ENCODE assay signal across 15 cellular contexts in the genomic region with DNA sequence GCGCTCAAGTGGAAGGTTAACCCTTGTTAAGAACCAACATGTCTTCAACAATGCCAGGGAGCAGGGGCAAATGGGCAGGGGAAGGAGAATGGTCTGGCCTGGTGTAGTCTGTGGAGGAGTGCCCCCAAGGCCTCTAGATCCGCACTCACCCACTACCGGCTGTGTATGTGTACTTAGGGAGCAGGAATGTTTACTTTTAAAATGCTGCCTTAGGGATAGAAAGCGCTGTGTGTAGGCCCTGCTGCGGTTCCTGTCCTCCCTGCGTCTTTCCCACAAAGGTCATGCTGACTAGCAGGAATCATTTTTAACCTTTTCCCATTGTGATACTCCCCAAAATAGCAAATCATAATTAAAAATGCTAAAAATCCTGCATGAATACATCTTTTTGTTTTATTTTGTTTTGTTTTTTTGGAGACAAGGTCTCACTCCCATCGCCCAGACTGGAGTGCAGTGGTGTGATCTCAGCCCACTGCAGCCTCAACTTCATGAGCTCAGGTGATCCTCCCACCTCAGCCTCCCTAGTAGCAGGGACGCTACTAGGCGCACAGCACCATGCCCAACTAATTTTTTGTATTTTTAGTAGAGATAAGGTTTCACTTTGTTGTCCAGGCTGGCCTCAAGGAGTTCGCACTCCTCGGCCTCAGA. TPM values are rescaled to one million over a fixed set of nuclear protein-coding genes. Genes with fewer than 3 reads are reported as not detected.
DNase-seq lines count a peak whose midpoint lies in the region; ATAC-seq, FAIRE-seq and TF ChIP-seq lines count a peak whose summit lies in the region.
"Had no signal": no experiment of that assay in that cellular context is flagged by ENCODE, and none has a peak within 500 bp of the region (broad histone marks: within the 10 kb centered on the region; RNA-seq: fewer than 3 reads in every experiment).

No MANE protein-coding gene starts in this region.

- no peaks in the 10 kb centered on the region for H4K20me1 ChIP-seq in HepG2 (ENCODE audit: insufficient read depth, low read length)

- TF ChIP-seq RAD21 in HepG2 (CRISPR knock-in tag; IDR thresholded peaks at IDR 0.05), result no peak

- TF ChIP-seq POLR2A in HepG2 (IDR thresholded peaks at IDR 0.05; ENCODE audit: insufficient read depth in 1 of 2, low read depth in 2 of 2, low read length in 2 of 2) (no peak), vagina (IDR thresholded peaks at IDR 0.05) (no peak)

- H3K4me1 ChIP-seq in adipocyte (ENCODE audit: control insufficient read depth, insufficient read depth, low read length) (peaks cover 14% of the 10 kb centered on the region), HepG2 (ENCODE audit: insufficient read depth, low read length) (peaks cover 35% of the 10 kb centered on the region), vagina (peaks cover 11% of the 10 kb centered on the region), A673 (ENCODE audit: insufficient read depth, low read length, poor library complexity, severe bottlenecking) (peaks cover 4% of the 10 kb centered on the region)
- H3K4me1 ChIP-seq: heart right ventricle had no signal

- ATAC-seq in HepG2 (peak; percentile 100), GM21737 (IDR thresholded peaks at IDR 0.05; ENCODE audit: unreplicated experiment) (no peak)
- ATAC-seq: activated CD8-positive, alpha-beta T cell treated with anti-CD3 and anti-CD28 coated beads, Interleukin-2, amount 10 ng/mL, durations not matched to agents 7 days and 5 days; heart right ventricle had no signal

- H3K4me3 ChIP-seq in adipocyte (ENCODE audit: low read length) (no peak overlapping the region), HepG2 (replicated peaks in 1 of 3; ENCODE audit: insufficient read depth in 1 of 3, low read depth in 2 of 3, low read length in 3 of 3) (peak overlapping the region in 1 of 3 experiments; percentile 12; a peak in 1 of 6 replicates), vagina (no peak overlapping the region), A673 (ENCODE audit: low read depth, low read length, poor library complexity, severe bottlenecking) (no peak overlapping the region)
- H3K4me3 ChIP-seq: cardiac muscle cell, heart right ventricle, lung, SJCRH30 had no signal

- WGBS in HepG2 (ENCODE audit: low lambda C conversion rate), result 56% methylated on average over 8 of the region's 11 CpGs

- no peak overlapping the region for H3K9ac ChIP-seq in adipocyte (ENCODE audit: low read length)
- no peak overlapping the region for H3K9ac ChIP-seq in HepG2 (ENCODE audit: insufficient read depth, low read depth, low read length)

- TF ChIP-seq CTCF in HepG2 (CRISPR knock-in tag; IDR thresholded peaks at IDR 0.05) (peak; percentile 15; the same call in 1 of the 2 replicates), vagina (IDR thresholded peaks at IDR 0.05) (no peak), A673 (conservative IDR thresholded peaks at IDR 0.05; ENCODE audit: low read depth, low read length) (no peak), GM10248 (IDR thresholded peaks at IDR 0.05; ENCODE audit: control extremely low read depth, extremely low read depth, low read depth, missing control alignments) (no peak)

- H3K79me2 ChIP-seq in HepG2 (ENCODE audit: insufficient read depth, low read length), result peaks cover 2% of the 10 kb centered on the region

- CTCF ChIA-PET in HepG2 (lab: Yijun Ruan, JAX; ENCODE audit: low intra/inter-chr PET ratio, low total read pairs), result no interaction called here
- CTCF ChIA-PET in A673 (lab: Charles Lee), result no interaction called here
- CTCF ChIA-PET in GM10248 (lab: Yijun Ruan, JAX), result no interaction called here

- H3K27me3 ChIP-seq in adipocyte (replicated peaks; ENCODE audit: control insufficient read depth, insufficient read depth, low read length), result no peaks in the 10 kb centered on the region
- H3K27me3 ChIP-seq in HepG2 (ENCODE audit: control insufficient read depth in 1 of 2, insufficient read depth in 2 of 2, low read length in 2 of 2), result no peaks in the 10 kb centered on the region
- H3K27me3 ChIP-seq in vagina, result no peaks in the 10 kb centered on the region
- H3K27me3 ChIP-seq in A673 (replicated peaks; ENCODE audit: insufficient read depth, low read depth, low read length, poor library complexity), result no peaks in the 10 kb centered on the region
- H3K27me3 ChIP-seq: cardiac muscle cell, heart right ventricle, SJCRH30 had no signal

- peak; percentile 94 for FAIRE-seq in HepG2 (lab: Jason Lieb, UNC)

- BruUV-seq in HepG2 (replicated peaks; lab: Mats Ljungman, UMichigan), result no TSS peak
- no TSS peak for BruUV-seq in A673 (replicated peaks; lab: Mats Ljungman, UMichigan)

- H2AFZ ChIP-seq in HepG2 (ENCODE audit: low read length), result no peak overlapping the region

- H3K36me3 ChIP-seq in adipocyte (ENCODE audit: control insufficient read depth, insufficient read depth, low read length, severe bottlenecking) (no peaks in the 10 kb centered on the region), HepG2 (replicated peaks in 1 of 2; ENCODE audit: control insufficient read depth in 1 of 2, insufficient read depth in 2 of 2, low read length in 2 of 2) (no peaks in the 10 kb centered on the region), vagina (no peaks in the 10 kb centered on the region), A673 (ENCODE audit: insufficient read depth, low read length, poor library complexity, severe bottlenecking) (no peaks in the 10 kb centered on the region)
- H3K36me3 ChIP-seq: cardiac muscle cell, heart right ventricle, SJCRH30 had no signal

- H3K27ac ChIP-seq in HepG2 (ENCODE audit: extremely low read length, insufficient read depth, low read length), result no peak overlapping the region
- H3K27ac ChIP-seq in vagina, result no peak overlapping the region
- H3K27ac ChIP-seq in A673 (ENCODE audit: low read depth, low read length, poor library complexity, severe bottlenecking), result no peak overlapping the region
- H3K27ac ChIP-seq: cardiac muscle cell, heart right ventricle, SJCRH30 had no signal

- TF ChIP-seq EP300 in HepG2 (IDR thresholded peaks at IDR 0.05; ENCODE audit: low read depth in 2 of 2, low read length in 2 of 2), result peak in 1 of 2 experiments; percentile 23; a peak in 1 of 4 replicates
- TF ChIP-seq EP300 in HepG2 (CRISPR knock-in tag; IDR thresholded peaks at IDR 0.05; ENCODE audit: borderline replicate concordance), result no peak

- H3K9me3 ChIP-seq in adipocyte (ENCODE audit: control insufficient read depth, low read length), result no peaks in the 10 kb centered on the region
- H3K9me3 ChIP-seq in HepG2 (ENCODE audit: low read length), result no peaks in the 10 kb centered on the region
- H3K9me3 ChIP-seq in vagina, result no peaks in the 10 kb centered on the region
- peaks cover 6% of the 10 kb centered on the region for H3K9me3 ChIP-seq in A673 (ENCODE audit: low read depth, low read length, poor library complexity, severe bottlenecking)
- H3K9me3 ChIP-seq: SJCRH30 had no signal

- intact Hi-C loops in HepG2 (cut with micrococcal nuclease; ENCODE audit: unreplicated experiment) (no loop called here), vagina (cut with DNase I) (no loop called here), A673 (cut with micrococcal nuclease; ENCODE audit: unreplicated experiment) (no loop called here)

- H3K4me2 ChIP-seq in HepG2 (ENCODE audit: low read depth, low read length), result peak overlapping the region; percentile 66

- in situ Hi-C loops in HepG2 (cut with HindIII; ENCODE audit: extremely low pct_ligation_motif_present, low pct_unique_long_range_greater_than_20kb), result no loop called here

- POLR2A ChIA-PET in HepG2 (lab: Yijun Ruan, JAX), result no interaction called here
- POLR2A ChIA-PET in A673 (lab: Charles Lee; ENCODE audit: low non-redundant PET), result no interaction called here
- POLR2A ChIA-PET in GM10248 (lab: Yijun Ruan, JAX), result no interaction called here

- DNase-seq in SIG-M5 treated with dmso at 0.1 percent for 504 hours (lab: John Stamatoyannopoulos, UW; ENCODE audit: unreplicated experiment), result peak; percentile 29
- no peak for DNase-seq in SIG-M5 (lab: John Stamatoyannopoulos, UW)
- DNase-seq in adipocyte (ENCODE audit: low read depth), result peak; percentile 56
- peak; percentile 85 for DNase-seq in HepG2 (ENCODE audit: low spot score)
- peak; percentile 6 to 16 for DNase-seq in vagina (ENCODE audit: extremely low spot score in 2 of 2)
- DNase-seq in A673 (ENCODE audit: low spot score), result no peak
- DNase-seq in GM10248 (ENCODE audit: extremely low spot score), result no peak
- DNase-seq: activated CD8-positive, alpha-beta T cell treated with anti-CD3 and anti-CD28 coated beads, Interleukin-2, amount 10 ng/mL, durations not matched to agents 7 days and 5 days; activated gamma-delta T cell treated with Interleukin-2 at 50 U/mL for 16 hours; heart right ventricle; occipital lobe; SJCRH30 had no signal

RNA-seq across cellular contexts. Expression of a gene that starts 35.9 kb away (rescaled TPM):
- total RNA-seq in HepG2 (2016; rRNA removed; fragmentation: Illumina TruSeq; extraction: Trizol), result 1.9 and 4.3 TPM in 2 replicates
- total RNA-seq in HepG2 (2016; cell fraction: cytosol; rRNA removed; fragmentation: Illumina TruSeq; extraction: Trizol; ENCODE audit: low read depth), result 0.35 and 0.71 TPM in 2 replicates
- total RNA-seq in HepG2 (2016; cell fraction: insoluble cytoplasmic fraction; rRNA removed; fragmentation: Illumina TruSeq; extraction: Trizol), result 1.7 and 4.0 TPM in 2 replicates
- 0.62 and 1.1 TPM in 2 replicates for total RNA-seq in HepG2 (2016; cell fraction: membrane; rRNA removed; fragmentation: Illumina TruSeq; extraction: Trizol)
- 6.2 and 7.7 TPM in 2 replicates for total RNA-seq in HepG2 (2016; cell fraction: nucleus; rRNA removed; fragmentation: Illumina TruSeq; extraction: Trizol)
- 14.2 and 28.5 TPM in 2 replicates for polyA plus RNA-seq in HepG2 (2011; rRNA removed)
- 7.4 and 14.6 TPM in 2 replicates for polyA plus RNA-seq in HepG2 (2011; cell fraction: cytosol; rRNA removed)
- 12.7 and 33.7 TPM in 2 replicates for polyA plus RNA-seq in HepG2 (2011; cell fraction: nucleus; rRNA removed)
- polyA plus RNA-seq in HepG2 (2012), result 2.5 and 9.7 TPM in 2 replicates
- polyA plus RNA-seq in HepG2 (2016; cell fraction: cytosol; fragmentation: Illumina TruSeq; extraction: Trizol; ENCODE audit: low read depth), result 0.14 and 0.20 TPM in 2 replicates
- polyA plus RNA-seq in HepG2 (2016; cell fraction: insoluble cytoplasmic fraction; fragmentation: Illumina TruSeq; extraction: Trizol; ENCODE audit: low read depth), result 0.99 and 1.7 TPM in 2 replicates
- polyA plus RNA-seq in HepG2 (2016; cell fraction: membrane; fragmentation: Illumina TruSeq; extraction: Trizol; ENCODE audit: low read depth), result 0.18 and 0.26 TPM in 2 replicates
- 5.6 and 6.2 TPM in 2 replicates for polyA plus RNA-seq in HepG2 (2016; cell fraction: nucleus; fragmentation: Illumina TruSeq; extraction: Trizol; ENCODE audit: insufficient read depth, low read depth)
- 0.12 and 60.1 TPM in 2 replicates for polyA minus RNA-seq in HepG2 (2011; rRNA and poly(A)+ RNA removed; ENCODE audit: low replicate concordance)
- 11.0 and 22.8 TPM in 2 replicates for polyA minus RNA-seq in HepG2 (2011; cell fraction: cytosol; rRNA and poly(A)+ RNA removed)
- polyA minus RNA-seq in HepG2 (2011; cell fraction: nucleus; rRNA and poly(A)+ RNA removed), result 10.2 and 29.6 TPM in 2 replicates
- total RNA-seq in vagina, result 0.74 TPM
- total RNA-seq in A673 (2021), result not detected in 2 replicates
- total RNA-seq: activated CD8-positive, alpha-beta T cell treated with anti-CD3 and anti-CD28 coated beads, Interleukin-2, amount 10 ng/mL, durations not matched to agents 7 days and 5 days had no signal

RNA-seq across cellular contexts. Expression of a gene that starts 48.2 kb away (rescaled TPM):
- 2.9 and 4.7 TPM in 2 replicates for total RNA-seq in HepG2 (2016; rRNA removed; fragmentation: Illumina TruSeq; extraction: Trizol)
- 1.5 TPM in 2 replicates for total RNA-seq in HepG2 (2016; cell fraction: cytosol; rRNA removed; fragmentation: Illumina TruSeq; extraction: Trizol; ENCODE audit: low read depth)
- 2.7 and 4.3 TPM in 2 replicates for total RNA-seq in HepG2 (2016; cell fraction: insoluble cytoplasmic fraction; rRNA removed; fragmentation: Illumina TruSeq; extraction: Trizol)
- 4.7 and 8.1 TPM in 2 replicates for total RNA-seq in HepG2 (2016; cell fraction: membrane; rRNA removed; fragmentation: Illumina TruSeq; extraction: Trizol)
- total RNA-seq in HepG2 (2016; cell fraction: nucleus; rRNA removed; fragmentation: Illumina TruSeq; extraction: Trizol), result 4.1 and 4.3 TPM in 2 replicates
- 3.3 and 3.9 TPM in 2 replicates for polyA plus RNA-seq in HepG2 (2011; rRNA removed)
- polyA plus RNA-seq in HepG2 (2011; cell fraction: cytosol; rRNA removed), result 2.9 and 3.8 TPM in 2 replicates
- polyA plus RNA-seq in HepG2 (2011; cell fraction: nucleus; rRNA removed), result 1.3 and 1.5 TPM in 2 replicates
- 2.3 and 4.0 TPM in 2 replicates for polyA plus RNA-seq in HepG2 (2012)
- 3.1 and 3.6 TPM in 2 replicates for polyA plus RNA-seq in HepG2 (2016; cell fraction: cytosol; fragmentation: Illumina TruSeq; extraction: Trizol; ENCODE audit: low read depth)
- polyA plus RNA-seq in HepG2 (2016; cell fraction: insoluble cytoplasmic fraction; fragmentation: Illumina TruSeq; extraction: Trizol; ENCODE audit: low read depth), result 8.1 and 8.8 TPM in 2 replicates
- 8.3 and 8.5 TPM in 2 replicates for polyA plus RNA-seq in HepG2 (2016; cell fraction: membrane; fragmentation: Illumina TruSeq; extraction: Trizol; ENCODE audit: low read depth)
- polyA plus RNA-seq in HepG2 (2016; cell fraction: nucleus; fragmentation: Illumina TruSeq; extraction: Trizol; ENCODE audit: insufficient read depth, low read depth), result 8.3 and 8.7 TPM in 2 replicates
- 4.5 and 40.6 TPM in 2 replicates for polyA minus RNA-seq in HepG2 (2011; rRNA and poly(A)+ RNA removed; ENCODE audit: low replicate concordance)
- polyA minus RNA-seq in HepG2 (2011; cell fraction: cytosol; rRNA and poly(A)+ RNA removed), result 3.3 and 5.6 TPM in 2 replicates
- 3.4 and 3.5 TPM in 2 replicates for polyA minus RNA-seq in HepG2 (2011; cell fraction: nucleus; rRNA and poly(A)+ RNA removed)
- total RNA-seq in vagina, result 12.5 TPM
- 7.8 and 9.9 TPM in 2 replicates for total RNA-seq in A673 (2021)

Comparison
In these comparisons a context has a peak if more than half of its experiments do, and no peak if none do; other contexts are left out.
1. DNase-seq: peak in SIG-M5 treated with dmso at 0.1 percent for 504 hours (single experiment), adipocyte (single experiment), HepG2 (single experiment) and vagina (2 of 2); none in SIG-M5 (single experiment), A673 (single experiment) and GM10248 (single experiment).